Comparison of ENCODE assay signal across 1 cellular context in the genomic region with DNA sequence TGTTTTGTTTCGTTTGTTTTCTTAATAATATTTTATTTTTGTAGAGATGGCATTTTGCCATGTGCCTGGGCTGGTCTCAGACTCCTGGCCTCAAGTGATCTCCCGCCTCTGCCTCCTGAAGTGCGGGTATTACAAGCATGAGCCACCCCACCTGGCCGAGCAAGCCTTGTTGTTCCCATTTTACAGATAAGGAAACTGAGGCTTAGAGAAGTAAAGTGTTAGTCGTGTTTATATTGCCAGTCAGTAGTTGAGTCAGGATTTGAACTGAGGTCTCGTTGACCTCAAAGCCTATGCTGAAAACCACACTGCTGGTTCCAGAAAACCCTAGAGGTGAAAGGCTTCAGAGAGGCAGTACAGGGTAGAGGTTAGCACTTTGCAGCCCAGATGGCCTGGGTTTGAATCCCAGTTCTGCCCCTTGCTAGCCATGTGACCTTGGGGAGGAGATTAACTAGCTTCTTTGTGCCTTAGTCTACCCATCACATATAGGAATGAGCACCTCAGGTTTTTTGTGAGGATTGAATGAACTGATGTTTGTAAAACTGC.
TF ChIP-seq lines count a peak whose summit lies in the region.

No MANE protein-coding gene starts in this region.

TF ChIP-seq in K562, 482 proteins besides CTCF, POLR2A, EP300 and RAD21 (continued from another document):
- TF ChIP-seq L3MBTL2 (IDR thresholded peaks at IDR 0.05), result peak; percentile 44; the same call in 1 of the 2 replicates
